ENCODE assay signal across 9 cellular contexts in the genomic region with DNA sequence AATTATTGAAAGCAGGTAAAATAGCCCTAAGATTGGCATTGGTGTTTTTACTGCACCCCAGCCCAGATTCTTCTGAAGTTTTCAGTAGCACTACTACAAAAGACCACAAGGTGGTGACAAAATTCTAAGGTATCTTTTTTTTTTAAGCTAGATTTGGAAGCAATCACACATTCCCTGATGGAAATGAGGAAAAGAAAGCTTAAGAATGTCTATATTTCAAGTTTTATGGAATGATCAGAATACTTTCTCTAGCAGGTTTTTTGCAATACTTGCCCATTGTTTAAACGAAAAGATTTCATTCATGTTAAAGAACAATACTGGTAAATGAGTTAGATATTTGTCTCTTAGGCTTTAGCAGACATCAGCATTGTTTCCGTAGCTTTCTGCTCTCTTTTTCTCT. TPM values are rescaled to one million over a fixed set of nuclear protein-coding genes. Genes with fewer than 3 reads are reported as not detected.
DNase-seq lines count a peak whose midpoint lies in the region; ATAC-seq, FAIRE-seq and TF ChIP-seq lines count a peak whose summit lies in the region.
"Had no signal": no experiment of that assay in that cellular context is flagged by ENCODE, and none has a peak within 500 bp of the region (broad histone marks: within the 10 kb centered on the region; RNA-seq: fewer than 3 reads in every experiment).

No MANE protein-coding gene starts in this region.

- intact Hi-C loops in left colon (cut with DNase I, micrococcal nuclease) = loop anchor here in 1 of 2 donors (2.0 kb wide), 1 partner anchor 211 kb away; no protein-coding TSS in a partner anchor

- TF ChIP-seq RAD21 in Ishikawa (IDR thresholded peaks at IDR 0.05; ENCODE audit: low read depth) = peak; percentile 61

- H3K4me3 Mint-ChIP-seq in astrocyte (ENCODE audit: unreplicated experiment) = no peak overlapping the region
- H3K4me3 Mint-ChIP-seq: CD8-positive, alpha-beta memory T cell had no signal

- TF ChIP-seq CTCF in astrocyte (IDR thresholded peaks at IDR 0.05; ENCODE audit: insufficient read depth, low read depth, low read length) = peak; percentile 76

- H3K36me3 ChIP-seq in astrocyte (ENCODE audit: insufficient read depth, low read length) (no peaks in the 10 kb centered on the region), MG63 (no peaks in the 10 kb centered on the region)

- FAIRE-seq in astrocyte (lab: Jason Lieb, UNC) = no peak

- H3K4me3 ChIP-seq in astrocyte (ENCODE audit: insufficient read depth, low read depth, low read length) (no peak overlapping the region), MG63 (no peak overlapping the region)

- no peaks in the 10 kb centered on the region for H3K4me1 ChIP-seq in astrocyte (ENCODE audit: insufficient read depth, low read length)

- H3K27me3 ChIP-seq in astrocyte (ENCODE audit: insufficient read depth, low read length) (peaks cover 3% of the 10 kb centered on the region), MG63 (no peaks in the 10 kb centered on the region)

- no peak overlapping the region for H3K4me2 ChIP-seq in astrocyte (ENCODE audit: low read length)

- peaks cover 5% of the 10 kb centered on the region for H3K4me1 Mint-ChIP-seq in astrocyte (ENCODE audit: low read depth, unreplicated experiment)
- H3K4me1 Mint-ChIP-seq: CD8-positive, alpha-beta memory T cell had no signal

- H3K9me3 Mint-ChIP-seq in astrocyte (ENCODE audit: unreplicated experiment) = no peaks in the 10 kb centered on the region
- H3K9me3 Mint-ChIP-seq: CD8-positive, alpha-beta memory T cell had no signal

- no peak overlapping the region for H3K27ac Mint-ChIP-seq in astrocyte (ENCODE audit: unreplicated experiment)
- H3K27ac Mint-ChIP-seq: CD8-positive, alpha-beta memory T cell had no signal

- no peak overlapping the region for H3K27ac ChIP-seq in astrocyte (ENCODE audit: low read depth, low read length)

- no peaks in the 10 kb centered on the region for H3K79me2 ChIP-seq in astrocyte (ENCODE audit: insufficient read depth, low read length)

- no peak overlapping the region for H2AFZ ChIP-seq in astrocyte (ENCODE audit: low read depth, low read length)

- no peak for ATAC-seq in left colon
- ATAC-seq in HG02588 (IDR thresholded peaks at IDR 0.05; ENCODE audit: unreplicated experiment) = no peak

- no peak for TF ChIP-seq EP300 in Ishikawa (IDR thresholded peaks at IDR 0.05; ENCODE audit: borderline replicate concordance)

- no peak overlapping the region for H3K9ac ChIP-seq in astrocyte (ENCODE audit: low read length)

- H3K27me3 Mint-ChIP-seq in astrocyte (ENCODE audit: low read depth, unreplicated experiment) = no peaks in the 10 kb centered on the region

- no peaks in the 10 kb centered on the region for H4K20me1 ChIP-seq in astrocyte (ENCODE audit: insufficient read depth, low read length)

- H3K9me3 ChIP-seq in astrocyte (ENCODE audit: insufficient read depth, low read depth, low read length) = no peaks in the 10 kb centered on the region
- no peaks in the 10 kb centered on the region for H3K9me3 ChIP-seq in MG63

- no peaks in the 10 kb centered on the region for H3K36me3 Mint-ChIP-seq in astrocyte (ENCODE audit: low read depth, unreplicated experiment)
- H3K36me3 Mint-ChIP-seq: CD8-positive, alpha-beta memory T cell had no signal

- DNase-seq in DMS79 treated with DMSO at 0.1 percent for 48 hours (lab: John Stamatoyannopoulos, UW) (peak; percentile 18), DMS79 (lab: John Stamatoyannopoulos, UW) (no peak), astrocyte (ENCODE audit: low read depth) (peak; percentile 10), left kidney (ENCODE audit: low read depth, low spot score) (peak; percentile 58), MG63 (no peak), left colon (no peak)

TF ChIP-seq in Ishikawa, 13 proteins besides CTCF, POLR2A, EP300 and RAD21:
- TF ChIP-seq, protein P1, sequence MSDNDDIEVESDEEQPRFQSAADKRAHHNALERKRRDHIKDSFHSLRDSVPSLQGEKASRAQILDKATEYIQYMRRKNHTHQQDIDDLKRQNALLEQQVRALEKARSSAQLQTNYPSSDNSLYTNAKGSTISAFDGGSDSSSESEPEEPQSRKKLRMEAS (IDR thresholded peaks at IDR 0.05) = no peak
- TF ChIP-seq EGR1 (IDR thresholded peaks at IDR 0.05) = no peak
- TF ChIP-seq, protein P2, sequence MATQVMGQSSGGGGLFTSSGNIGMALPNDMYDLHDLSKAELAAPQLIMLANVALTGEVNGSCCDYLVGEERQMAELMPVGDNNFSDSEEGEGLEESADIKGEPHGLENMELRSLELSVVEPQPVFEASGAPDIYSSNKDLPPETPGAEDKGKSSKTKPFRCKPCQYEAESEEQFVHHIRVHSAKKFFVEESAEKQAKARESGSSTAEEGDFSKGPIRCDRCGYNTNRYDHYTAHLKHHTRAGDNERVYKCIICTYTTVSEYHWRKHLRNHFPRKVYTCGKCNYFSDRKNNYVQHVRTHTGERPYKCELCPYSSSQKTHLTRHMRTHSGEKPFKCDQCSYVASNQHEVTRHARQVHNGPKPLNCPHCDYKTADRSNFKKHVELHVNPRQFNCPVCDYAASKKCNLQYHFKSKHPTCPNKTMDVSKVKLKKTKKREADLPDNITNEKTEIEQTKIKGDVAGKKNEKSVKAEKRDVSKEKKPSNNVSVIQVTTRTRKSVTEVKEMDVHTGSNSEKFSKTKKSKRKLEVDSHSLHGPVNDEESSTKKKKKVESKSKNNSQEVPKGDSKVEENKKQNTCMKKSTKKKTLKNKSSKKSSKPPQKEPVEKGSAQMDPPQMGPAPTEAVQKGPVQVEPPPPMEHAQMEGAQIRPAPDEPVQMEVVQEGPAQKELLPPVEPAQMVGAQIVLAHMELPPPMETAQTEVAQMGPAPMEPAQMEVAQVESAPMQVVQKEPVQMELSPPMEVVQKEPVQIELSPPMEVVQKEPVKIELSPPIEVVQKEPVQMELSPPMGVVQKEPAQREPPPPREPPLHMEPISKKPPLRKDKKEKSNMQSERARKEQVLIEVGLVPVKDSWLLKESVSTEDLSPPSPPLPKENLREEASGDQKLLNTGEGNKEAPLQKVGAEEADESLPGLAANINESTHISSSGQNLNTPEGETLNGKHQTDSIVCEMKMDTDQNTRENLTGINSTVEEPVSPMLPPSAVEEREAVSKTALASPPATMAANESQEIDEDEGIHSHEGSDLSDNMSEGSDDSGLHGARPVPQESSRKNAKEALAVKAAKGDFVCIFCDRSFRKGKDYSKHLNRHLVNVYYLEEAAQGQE (IDR thresholded peaks at IDR 0.05; ENCODE audit: low read depth) = no peak
- no peak for TF ChIP-seq CREB1 (IDR thresholded peaks at IDR 0.05; ENCODE audit: low read depth)
- TF ChIP-seq TEAD4 (IDR thresholded peaks at IDR 0.05) = no peak
- TF ChIP-seq, protein P3, sequence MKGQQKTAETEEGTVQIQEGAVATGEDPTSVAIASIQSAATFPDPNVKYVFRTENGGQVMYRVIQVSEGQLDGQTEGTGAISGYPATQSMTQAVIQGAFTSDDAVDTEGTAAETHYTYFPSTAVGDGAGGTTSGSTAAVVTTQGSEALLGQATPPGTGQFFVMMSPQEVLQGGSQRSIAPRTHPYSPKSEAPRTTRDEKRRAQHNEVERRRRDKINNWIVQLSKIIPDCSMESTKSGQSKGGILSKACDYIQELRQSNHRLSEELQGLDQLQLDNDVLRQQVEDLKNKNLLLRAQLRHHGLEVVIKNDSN (IDR thresholded peaks at IDR 0.05) = no peak
- no peak for TF ChIP-seq FOXM1 (IDR thresholded peaks at IDR 0.05; ENCODE audit: borderline replicate concordance, low read depth)
- no peak for TF ChIP-seq TCF12 (IDR thresholded peaks at IDR 0.05; ENCODE audit: low read depth)
- no peak for TF ChIP-seq YY1 (IDR thresholded peaks at IDR 0.05; ENCODE audit: low read depth)
- no peak for TF ChIP-seq ZBTB7A (IDR thresholded peaks at IDR 0.05; ENCODE audit: low read depth)
- no peak for TF ChIP-seq NFIC (IDR thresholded peaks at IDR 0.05)
- no peak for TF ChIP-seq TAF1 (IDR thresholded peaks at IDR 0.05; ENCODE audit: low read depth)
- TF ChIP-seq CEBPB (IDR thresholded peaks at IDR 0.05) = no peak

RNA-seq across cellular contexts. Expression of a gene that starts 32.1 kb away (rescaled TPM):
- total RNA-seq in astrocyte = 87.1 and 91.7 TPM in 2 replicates
- 40.0 and 48.4 TPM in 2 replicates for total RNA-seq in MG63 (2014; rRNA removed; shearing (Covaris generic); ENCODE audit: low replicate concordance)
- total RNA-seq in left colon = 10 to 100 TPM; 75.5 to 76.7 TPM

Comparison
In these comparisons a context has a peak if more than half of its experiments do, and no peak if none do; other contexts are left out.
1. DNase-seq: peak in DMS79 treated with DMSO at 0.1 percent for 48 hours (single experiment), astrocyte (single experiment) and left kidney (single experiment); none in DMS79 (single experiment), MG63 (single experiment) and left colon (0 of 2).